20 cellular contexts compared by ENCODE assay signal in genomic region chr10:95416270-95416669, GRCh38.
DNase-seq lines count a peak whose midpoint lies in the region; ATAC-seq and TF ChIP-seq lines count a peak whose summit lies in the region.
"Had no signal": no experiment of that assay in that cellular context is flagged by ENCODE, and none has a peak within 500 bp of the region (broad histone marks: within the 10 kb centered on the region; RNA-seq: fewer than 3 reads in every experiment).

No MANE protein-coding gene starts in this region.

- H3K36me3 ChIP-seq in left ventricle myocardium inferior (peaks cover 38% of the 10 kb centered on the region), esophagus muscularis mucosa (peaks cover 4 to 62% (median 41%) of the 10 kb centered on the region in 4 donors), psoas muscle (ENCODE audit: insufficient read depth in 1 of 2, low read depth in 1 of 2) (peaks cover 0 to 36% of the 10 kb centered on the region in 2 donors), uterus (no peaks in the 10 kb centered on the region)

- H3K4me1 ChIP-seq in left ventricle myocardium inferior (peaks cover 91% of the 10 kb centered on the region), esophagus muscularis mucosa (peaks cover 59 to 100% (median 100%) of the 10 kb centered on the region in 4 donors), psoas muscle (peaks cover 49% of the 10 kb centered on the region), uterus (peaks cover 0 to 9% of the 10 kb centered on the region in 2 donors)
- H3K4me1 ChIP-seq: parathyroid adenoma had no signal

- H3K27me3 ChIP-seq in left ventricle myocardium inferior (ENCODE audit: low read depth) (no peaks in the 10 kb centered on the region), esophagus muscularis mucosa (no peaks in the 10 kb centered on the region), psoas muscle (ENCODE audit: insufficient read depth in 3 of 3, low read length in 2 of 3) (no peaks in the 10 kb centered on the region), uterus (no peaks in the 10 kb centered on the region)

- intact Hi-C loops in left ventricle myocardium inferior (cut with micrococcal nuclease) (no loop called here), Right ventricle myocardium superior (cut with DNase I) (no loop called here), esophagus muscularis mucosa (cut with DNase I) (no loop called here), psoas muscle (cut with DNase I) (no loop called here), uterus (cut with DNase I; ENCODE audit: low total_unique reads) (no loop called here)

- TF ChIP-seq POLR2A in esophagus muscularis mucosa (IDR thresholded peaks at IDR 0.05; ENCODE audit: low read depth) (no peak), uterus (IDR thresholded peaks at IDR 0.05) (no peak)

- H3K27ac ChIP-seq in left ventricle myocardium inferior (replicated peaks) (peak overlapping the region; percentile 97), esophagus muscularis mucosa (replicated peaks in 1 of 4) (peak overlapping the region; percentile 85 to 97 (median 94)), psoas muscle (peak overlapping the region; percentile 93), uterus (peak overlapping the region; percentile 83 to 93)
- H3K27ac ChIP-seq: parathyroid adenoma had no signal

- ATAC-seq in Right ventricle myocardium superior (ENCODE audit: poor library complexity) (no peak), psoas muscle (peak in 1 of 4 donors; percentile 21), GM18873 (IDR thresholded peaks at IDR 0.05; ENCODE audit: low FRiP score, unreplicated experiment) (no peak)
- ATAC-seq: activated naive CD4-positive, alpha-beta T cell treated with anti-CD3 and anti-CD28 coated beads, Interleukin-2, amount 50 U/mL, for 72 hours; naive thymus-derived CD8-positive, alpha-beta T cell had no signal

- peak overlapping the region; percentile 69 for H3K4me3 ChIP-seq in left ventricle myocardium inferior
- peak overlapping the region; percentile 19 to 54 (median 33) for H3K4me3 ChIP-seq in esophagus muscularis mucosa
- peak overlapping the region; percentile 65 for H3K4me3 ChIP-seq in psoas muscle
- H3K4me3 ChIP-seq in uterus = peak overlapping the region in 1 of 2 donors; percentile 7
- H3K4me3 ChIP-seq: smooth muscle cell had no signal

- DNase-seq in left ventricle myocardium inferior = no peak
- DNase-seq in Right ventricle myocardium superior = no peak
- no peak for DNase-seq in esophagus muscularis mucosa (ENCODE audit: extremely low spot score)
- no peak for DNase-seq in psoas muscle
- no peak for DNase-seq in uterus
- DNase-seq in SHP77 (lab: John Stamatoyannopoulos, UW) = no peak
- no peak for DNase-seq in DMS153 treated with DMSO at 0.1 percent for 48 hours (lab: John Stamatoyannopoulos, UW; ENCODE audit: unreplicated experiment)
- DNase-seq: activated CD4-positive, alpha-beta T cell treated with anti-CD3 and anti-CD28 coated beads for 1 hour; COR-L47; DND-41; hippocampal formation; mesendoderm; naive thymus-derived CD8-positive, alpha-beta T cell; NCI-H1417; NCI-H526; stimulated activated CD4-positive, alpha-beta T cell treated with anti-CD3 and anti-CD28 coated beads, Interleukin-4, amount 100 ng/mL, for 1 hour had no signal

- TF ChIP-seq CTCF in left ventricle myocardium inferior (IDR thresholded peaks at IDR 0.05; ENCODE audit: borderline replicate concordance) (no peak), esophagus muscularis mucosa (IDR thresholded peaks at IDR 0.05) (no peak), psoas muscle (IDR thresholded peaks at IDR 0.05) (no peak), uterus (IDR thresholded peaks at IDR 0.05) (no peak)

- TF ChIP-seq EP300 in esophagus muscularis mucosa (IDR thresholded peaks at IDR 0.05) = no peak

- 36% methylated on average over 4 of the region's 4 CpGs for whole genome bisulfite sequencing in esophagus muscularis mucosa
- WGBS in psoas muscle, 3 donors = 57 to 71% (median 59%) methylated on average over 4 of the region's 4 CpGs

- H3K9me3 ChIP-seq in left ventricle myocardium inferior (replicated peaks) (no peaks in the 10 kb centered on the region), esophagus muscularis mucosa (no peaks in the 10 kb centered on the region), psoas muscle (no peaks in the 10 kb centered on the region), uterus (no peaks in the 10 kb centered on the region)
